10 cellular contexts compared by ENCODE assay signal in the genomic region with DNA sequence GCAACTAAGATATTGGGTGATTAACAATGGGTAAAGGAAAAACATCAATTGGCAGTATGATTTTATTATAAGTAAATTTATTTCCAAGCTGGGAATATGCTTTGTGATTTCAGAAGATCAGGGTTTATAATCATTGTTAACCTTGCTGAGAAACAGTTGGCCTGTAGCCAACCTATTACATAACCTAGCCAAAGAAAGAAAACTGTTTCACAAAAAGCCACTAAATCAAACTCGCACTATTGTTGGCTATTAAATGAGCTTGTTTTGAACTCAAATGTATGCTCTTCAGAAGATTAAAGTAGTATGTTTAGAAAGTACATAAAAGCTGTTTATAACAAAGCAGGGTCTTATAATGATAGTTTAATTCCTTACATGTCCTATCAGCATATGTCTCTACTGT.
DNase-seq lines count a peak whose midpoint lies in the region; ATAC-seq and TF ChIP-seq lines count a peak whose summit lies in the region.
"Had no signal": no experiment of that assay in that cellular context is flagged by ENCODE, and none has a peak within 500 bp of the region (broad histone marks: within the 10 kb centered on the region; RNA-seq: fewer than 3 reads in every experiment).

No MANE protein-coding gene starts in this region.

- H3K9me3 ChIP-seq in sigmoid colon (no peaks in the 10 kb centered on the region), T-helper 17 cell (ENCODE audit: control insufficient read depth, low read length, poor library complexity, severe bottlenecking) (no peaks in the 10 kb centered on the region)
- H3K9me3 ChIP-seq: neutrophil had no signal

- 9% methylated on average over 1 of the region's 1 CpG for WGBS in sigmoid colon, 2 donors

- peaks cover 48% of the 10 kb centered on the region for H3K27me3 Mint-ChIP-seq in T-helper 17 cell
- H3K27me3 Mint-ChIP-seq in effector memory CD8-positive, alpha-beta T cell, result peaks cover 7 to 15% of the 10 kb centered on the region in 2 donors

- no peaks in the 10 kb centered on the region for H3K36me3 ChIP-seq in sigmoid colon
- H3K36me3 ChIP-seq: neutrophil had no signal

- H3K36me3 Mint-ChIP-seq in T-helper 17 cell (ENCODE audit: low read depth), result no peaks in the 10 kb centered on the region
- no peaks in the 10 kb centered on the region for H3K36me3 Mint-ChIP-seq in effector memory CD8-positive, alpha-beta T cell (ENCODE audit: insufficient read depth)

- TF ChIP-seq CTCF in sigmoid colon (IDR thresholded peaks at IDR 0.05), result no peak

- H3K27me3 ChIP-seq in sigmoid colon, result no peaks in the 10 kb centered on the region
- H3K27me3 ChIP-seq: neutrophil had no signal

- ATAC-seq in T-helper 17 cell, result no peak
- ATAC-seq in effector memory CD8-positive, alpha-beta T cell (replicated peaks), result no peak

- TF ChIP-seq EP300 in sigmoid colon (IDR thresholded peaks at IDR 0.05), result no peak

- no peaks in the 10 kb centered on the region for H3K9me3 Mint-ChIP-seq in effector memory CD8-positive, alpha-beta T cell

- peak overlapping the region; percentile 4 to 82 (median 74) for H3K27ac ChIP-seq in sigmoid colon
- H3K27ac ChIP-seq: neutrophil, RWPE1 had no signal

- intact Hi-C loops in sigmoid colon (cut with DNase I), result loop anchor here (2.0 kb wide), 1 partner anchor 152 kb away; a partner anchor contains a TSS

- no peak overlapping the region for H3K27ac Mint-ChIP-seq in T-helper 17 cell
- no peak overlapping the region for H3K27ac Mint-ChIP-seq in effector memory CD8-positive, alpha-beta T cell

- H3K4me3 Mint-ChIP-seq in T-helper 17 cell, result no peak overlapping the region
- H3K4me3 Mint-ChIP-seq in effector memory CD8-positive, alpha-beta T cell, result no peak overlapping the region

- no peaks in the 10 kb centered on the region for H3K4me1 Mint-ChIP-seq in T-helper 17 cell
- no peaks in the 10 kb centered on the region for H3K4me1 Mint-ChIP-seq in effector memory CD8-positive, alpha-beta T cell (ENCODE audit: low read depth in 2 of 2)

- no peak overlapping the region for H3K4me3 ChIP-seq in sigmoid colon

- peaks cover 0 to 36% (median 34%) of the 10 kb centered on the region in 4 donors for H3K4me1 ChIP-seq in sigmoid colon

- TF ChIP-seq POLR2A in sigmoid colon (IDR thresholded peaks at IDR 0.05), result no peak

- peak; percentile 74 for DNase-seq in SIG-M5 treated with dmso at 0.1 percent for 504 hours (lab: John Stamatoyannopoulos, UW; ENCODE audit: unreplicated experiment)
- DNase-seq in SIG-M5 (lab: John Stamatoyannopoulos, UW), result no peak
- DNase-seq in NCI-H69 (lab: John Stamatoyannopoulos, UW), result peak; percentile 65
- peak; percentile 77 for DNase-seq in dermis blood vessel endothelial cell
- no peak for DNase-seq in sigmoid colon
- no peak for DNase-seq in SHP77 (lab: John Stamatoyannopoulos, UW)
- DNase-seq in T-helper 17 cell, result no peak
- no peak for DNase-seq in effector memory CD8-positive, alpha-beta T cell

Comparison
In these comparisons a context has a peak if more than half of its experiments do, and no peak if none do; other contexts are left out.
1. DNase-seq: peak in SIG-M5 treated with dmso at 0.1 percent for 504 hours (single experiment), NCI-H69 (single experiment) and dermis blood vessel endothelial cell (single experiment); none in SIG-M5 (single experiment), sigmoid colon (single experiment), SHP77 (0 of 2), T-helper 17 cell (0 of 3) and effector memory CD8-positive, alpha-beta T cell (0 of 3).